8 cellular contexts compared by ENCODE assay signal in genomic region chr3:59559721-59560514, GRCh38.
DNase-seq lines count a peak whose midpoint lies in the region; ATAC-seq and TF ChIP-seq lines count a peak whose summit lies in the region.

No MANE protein-coding gene starts in this region.

- CTCF ChIA-PET in activated naive CD4-positive, alpha-beta T cell treated with anti-CD3 and anti-CD28 coated beads for 36 hours (lab: Charles Lee): interaction anchor here (1.5 to 1.6 kb wide), 2 partner anchors 15 to 297 kb away, joined by 4 read pairs; no protein-coding TSS in a partner anchor
- CTCF ChIA-PET in activated naive CD4-positive, alpha-beta T cell treated with anti-CD3 and anti-CD28 coated beads, Interleukin-2, amount 10 ng/mL, durations not matched to agents 7 days and 5 days (lab: Charles Lee): no interaction called here

- H3K4me1 ChIP-seq in right atrium auricular region: no peaks in the 10 kb centered on the region

- no peak overlapping the region for H3K4me3 ChIP-seq in right atrium auricular region

- no peaks in the 10 kb centered on the region for H3K36me3 ChIP-seq in right atrium auricular region

- no peaks in the 10 kb centered on the region for H3K9me3 Mint-ChIP-seq in activated naive CD4-positive, alpha-beta T cell treated with anti-CD3 and anti-CD28 coated beads for 36 hours
- H3K9me3 Mint-ChIP-seq in activated naive CD4-positive, alpha-beta T cell treated with anti-CD3 and anti-CD28 coated beads, Interleukin-2, amount 10 ng/mL, durations not matched to agents 7 days and 5 days: peaks cover 8% of the 10 kb centered on the region
- H3K9me3 Mint-ChIP-seq in activated CD4-positive, alpha-beta T cell treated with anti-CD3 and anti-CD28 coated beads, Interleukin-2, amount 10 ng/mL, durations not matched to agents 24 days and 14 days: peaks cover 5% of the 10 kb centered on the region
- peaks cover 0 to 14% of the 10 kb centered on the region in 2 donors for H3K9me3 Mint-ChIP-seq in stimulated activated naive CD8-positive, alpha-beta T cell treated with anti-CD3 and anti-CD28 coated beads, Interleukin-15, amount 100 ng/mL, for 72 hours

- no peaks in the 10 kb centered on the region for H3K36me3 Mint-ChIP-seq in activated naive CD4-positive, alpha-beta T cell treated with anti-CD3 and anti-CD28 coated beads for 36 hours (ENCODE audit: low read depth)
- H3K36me3 Mint-ChIP-seq in activated naive CD4-positive, alpha-beta T cell treated with anti-CD3 and anti-CD28 coated beads, Interleukin-2, amount 10 ng/mL, durations not matched to agents 7 days and 5 days: no peaks in the 10 kb centered on the region
- H3K36me3 Mint-ChIP-seq in activated CD4-positive, alpha-beta T cell treated with anti-CD3 and anti-CD28 coated beads, Interleukin-2, amount 10 ng/mL, durations not matched to agents 24 days and 14 days (ENCODE audit: low read depth): no peaks in the 10 kb centered on the region

- peak; percentile 71 for DNase-seq in activated naive CD4-positive, alpha-beta T cell treated with anti-CD3 and anti-CD28 coated beads for 36 hours
- no peak for DNase-seq in activated naive CD4-positive, alpha-beta T cell treated with anti-CD3 and anti-CD28 coated beads, Interleukin-2, amount 10 ng/mL, durations not matched to agents 7 days and 5 days
- DNase-seq in activated CD4-positive, alpha-beta T cell treated with anti-CD3 and anti-CD28 coated beads, Interleukin-2, amount 10 ng/mL, durations not matched to agents 24 days and 14 days: no peak
- DNase-seq in glomerular visceral epithelial cell (ENCODE audit: extremely low spot score): peak; percentile 88
- DNase-seq in stimulated activated naive CD8-positive, alpha-beta T cell treated with anti-CD3 and anti-CD28 coated beads, Interleukin-15, amount 100 ng/mL, for 72 hours: peak; percentile 35 to 45
- no peak for DNase-seq in right atrium auricular region (ENCODE audit: low spot score)
- DNase-seq in DMS79 treated with DMSO at 0.1 percent for 48 hours (lab: John Stamatoyannopoulos, UW): no peak
- DNase-seq in D341Med (ENCODE audit: low spot score): no peak

- no peaks in the 10 kb centered on the region for H3K27me3 ChIP-seq in right atrium auricular region

- intact Hi-C loops in activated naive CD4-positive, alpha-beta T cell treated with anti-CD3 and anti-CD28 coated beads for 36 hours (cut with micrococcal nuclease): loop anchor here (1.0 to 10.0 kb wide), 12 partner anchors 20 to 1965 kb away; partner anchors contain the start of gene FHIT
- intact Hi-C loops in activated CD4-positive, alpha-beta T cell treated with anti-CD3 and anti-CD28 coated beads, Interleukin-2, amount 10 ng/mL, durations not matched to agents 24 days and 14 days (cut with micrococcal nuclease): loop anchor here (1.0 to 2.0 kb wide), 3 partner anchors 109 to 325 kb away; no protein-coding TSS in a partner anchor

- no peak overlapping the region for H3K4me3 Mint-ChIP-seq in activated naive CD4-positive, alpha-beta T cell treated with anti-CD3 and anti-CD28 coated beads for 36 hours
- H3K4me3 Mint-ChIP-seq in activated naive CD4-positive, alpha-beta T cell treated with anti-CD3 and anti-CD28 coated beads, Interleukin-2, amount 10 ng/mL, durations not matched to agents 7 days and 5 days: no peak overlapping the region
- H3K4me3 Mint-ChIP-seq in activated CD4-positive, alpha-beta T cell treated with anti-CD3 and anti-CD28 coated beads, Interleukin-2, amount 10 ng/mL, durations not matched to agents 24 days and 14 days: peak overlapping the region; percentile 1
- H3K4me3 Mint-ChIP-seq in stimulated activated naive CD8-positive, alpha-beta T cell treated with anti-CD3 and anti-CD28 coated beads, Interleukin-15, amount 100 ng/mL, for 72 hours: no peak overlapping the region

- H3K27ac ChIP-seq in right atrium auricular region: no peak overlapping the region

- H3K9me3 ChIP-seq in right atrium auricular region: no peaks in the 10 kb centered on the region

- H3K27ac Mint-ChIP-seq in activated naive CD4-positive, alpha-beta T cell treated with anti-CD3 and anti-CD28 coated beads for 36 hours: peak overlapping the region; percentile 84
- no peak overlapping the region for H3K27ac Mint-ChIP-seq in activated naive CD4-positive, alpha-beta T cell treated with anti-CD3 and anti-CD28 coated beads, Interleukin-2, amount 10 ng/mL, durations not matched to agents 7 days and 5 days
- H3K27ac Mint-ChIP-seq in activated CD4-positive, alpha-beta T cell treated with anti-CD3 and anti-CD28 coated beads, Interleukin-2, amount 10 ng/mL, durations not matched to agents 24 days and 14 days: peak overlapping the region; percentile 89
- H3K27ac Mint-ChIP-seq in stimulated activated naive CD8-positive, alpha-beta T cell treated with anti-CD3 and anti-CD28 coated beads, Interleukin-15, amount 100 ng/mL, for 72 hours: peak overlapping the region; percentile 96 to 97

- peaks cover 24% of the 10 kb centered on the region for H3K4me1 Mint-ChIP-seq in activated naive CD4-positive, alpha-beta T cell treated with anti-CD3 and anti-CD28 coated beads for 36 hours (ENCODE audit: low read depth)
- peaks cover 14% of the 10 kb centered on the region for H3K4me1 Mint-ChIP-seq in activated naive CD4-positive, alpha-beta T cell treated with anti-CD3 and anti-CD28 coated beads, Interleukin-2, amount 10 ng/mL, durations not matched to agents 7 days and 5 days
- peaks cover 25% of the 10 kb centered on the region for H3K4me1 Mint-ChIP-seq in activated CD4-positive, alpha-beta T cell treated with anti-CD3 and anti-CD28 coated beads, Interleukin-2, amount 10 ng/mL, durations not matched to agents 24 days and 14 days
- peaks cover 23% of the 10 kb centered on the region for H3K4me1 Mint-ChIP-seq in stimulated activated naive CD8-positive, alpha-beta T cell treated with anti-CD3 and anti-CD28 coated beads, Interleukin-15, amount 100 ng/mL, for 72 hours

- peak; percentile 98 for ATAC-seq in stimulated activated naive CD8-positive, alpha-beta T cell treated with anti-CD3 and anti-CD28 coated beads, Interleukin-15, amount 100 ng/mL, for 72 hours

- no peak for TF ChIP-seq CTCF in right atrium auricular region (IDR thresholded peaks at IDR 0.05)

- H3K27me3 Mint-ChIP-seq in activated naive CD4-positive, alpha-beta T cell treated with anti-CD3 and anti-CD28 coated beads for 36 hours (ENCODE audit: low read depth): no peaks in the 10 kb centered on the region
- no peaks in the 10 kb centered on the region for H3K27me3 Mint-ChIP-seq in activated naive CD4-positive, alpha-beta T cell treated with anti-CD3 and anti-CD28 coated beads, Interleukin-2, amount 10 ng/mL, durations not matched to agents 7 days and 5 days
- no peaks in the 10 kb centered on the region for H3K27me3 Mint-ChIP-seq in activated CD4-positive, alpha-beta T cell treated with anti-CD3 and anti-CD28 coated beads, Interleukin-2, amount 10 ng/mL, durations not matched to agents 24 days and 14 days
- H3K27me3 Mint-ChIP-seq in stimulated activated naive CD8-positive, alpha-beta T cell treated with anti-CD3 and anti-CD28 coated beads, Interleukin-15, amount 100 ng/mL, for 72 hours: no peaks in the 10 kb centered on the region

Comparison
In these comparisons a context has a peak if more than half of its experiments do, and no peak if none do; other contexts are left out.
1. DNase-seq: peak in activated naive CD4-positive, alpha-beta T cell treated with anti-CD3 and anti-CD28 coated beads for 36 hours (single experiment), glomerular visceral epithelial cell (single experiment) and stimulated activated naive CD8-positive, alpha-beta T cell treated with anti-CD3 and anti-CD28 coated beads, Interleukin-15, amount 100 ng/mL, for 72 hours (2 of 2); none in activated naive CD4-positive, alpha-beta T cell treated with anti-CD3 and anti-CD28 coated beads, Interleukin-2, amount 10 ng/mL, durations not matched to agents 7 days and 5 days (single experiment), activated CD4-positive, alpha-beta T cell treated with anti-CD3 and anti-CD28 coated beads, Interleukin-2, amount 10 ng/mL, durations not matched to agents 24 days and 14 days (single experiment), right atrium auricular region (single experiment), DMS79 treated with DMSO at 0.1 percent for 48 hours (single experiment) and D341Med (single experiment).